Comparison of ENCODE assay signal across 9 cellular contexts in genomic region chr12:28218875-28219274, GRCh38.
"Had no signal": no experiment of that assay in that cellular context is flagged by ENCODE, and none has a peak within 500 bp of the region (broad histone marks: within the 10 kb centered on the region; RNA-seq: fewer than 3 reads in every experiment).

No MANE protein-coding gene starts in this region.

- H2AFZ ChIP-seq: GM23248 had no signal

- H3K9ac ChIP-seq: GM23248 had no signal

- H3K4me3 ChIP-seq: GM23248 had no signal

- DNase-seq: GM23248, GOT3, H9, HCEC 1CT, HFFc6, KG1 had no signal

- ATAC-seq: HepG2 had no signal

- H3K27ac ChIP-seq: GM23248, HL-60 had no signal

- FAIRE-seq: H54, HepG2 had no signal
